20 cellular contexts compared by ENCODE assay signal in genomic region chr11:112694244-112694643, GRCh38.
"Had no signal": no experiment of that assay in that cellular context is flagged by ENCODE, and none has a peak within 500 bp of the region (broad histone marks: within the 10 kb centered on the region; RNA-seq: fewer than 3 reads in every experiment).

No MANE protein-coding gene starts in this region.

- H3K36me3 ChIP-seq: left ventricle myocardium inferior, prostate gland, transverse colon had no signal

- H3K9me3 ChIP-seq: left ventricle myocardium inferior, prostate gland, transverse colon had no signal

- H3K4me3 ChIP-seq: left ventricle myocardium inferior, prostate gland, smooth muscle cell, transverse colon had no signal

- H3K4me1 ChIP-seq: left ventricle myocardium inferior, prostate gland had no signal

- ATAC-seq: activated CD4-positive, alpha-beta T cell treated with anti-CD3 and anti-CD28 coated beads for 36 hours; activated CD8-positive, alpha-beta memory T cell treated with anti-CD3 and anti-CD28 coated beads, Interleukin-2, amount 10 ng/mL, durations not matched to agents 7 days and 5 days; activated naive CD8-positive, alpha-beta T cell treated with anti-CD3 and anti-CD28 coated beads, Interleukin-2, amount 50 U/mL, for 24 hours; effector memory CD8-positive, alpha-beta T cell; right cardiac atrium; T-helper 17 cell had no signal

- DNase-seq: activated CD4-positive, alpha-beta memory T cell treated with anti-CD3 and anti-CD28 coated beads for 36 hours; activated CD4-positive, alpha-beta T cell treated with anti-CD3 and anti-CD28 coated beads for 36 hours; activated CD8-positive, alpha-beta memory T cell treated with anti-CD3 and anti-CD28 coated beads, Interleukin-2, amount 10 ng/mL, durations not matched to agents 7 days and 5 days; activated naive CD4-positive, alpha-beta T cell treated with anti-CD3 and anti-CD28 coated beads for 36 hours; activated naive CD8-positive, alpha-beta T cell treated with anti-CD3 and anti-CD28 coated beads, Interleukin-2, amount 50 U/mL, for 24 hours; activated T-cell treated with anti-CD3 and anti-CD28 coated beads, Interleukin-2, amount 50 U/mL, for 1 hour; aorta; dermis blood vessel endothelial cell; effector memory CD8-positive, alpha-beta T cell; hippocampal formation; kidney; left ventricle myocardium inferior; right cardiac atrium; stimulated activated CD4-positive, alpha-beta T cell treated with anti-CD3 and anti-CD28 coated beads, Interleukin-4, amount 100 ng/mL, for 4 hours; stimulated activated CD8-positive, alpha-beta memory T cell treated with anti-CD3 and anti-CD28 coated beads, Interleukin-4, amount 100 ng/mL, for 48 hours; stimulated activated naive CD8-positive, alpha-beta T cell treated with anti-CD3 and anti-CD28 coated beads, Interleukin-15, Interleukin-2, amounts not matched to agents 100 U/mL and 50 U/mL, for 24 hours; T-helper 17 cell; transverse colon had no signal

- H3K27me3 ChIP-seq: transverse colon had no signal

- H3K27ac ChIP-seq: left ventricle myocardium inferior, prostate gland, transverse colon had no signal

- H3K4me2 ChIP-seq: smooth muscle cell had no signal

- FAIRE-seq: kidney had no signal
